8 cellular contexts compared by ENCODE assay signal in the genomic region with DNA sequence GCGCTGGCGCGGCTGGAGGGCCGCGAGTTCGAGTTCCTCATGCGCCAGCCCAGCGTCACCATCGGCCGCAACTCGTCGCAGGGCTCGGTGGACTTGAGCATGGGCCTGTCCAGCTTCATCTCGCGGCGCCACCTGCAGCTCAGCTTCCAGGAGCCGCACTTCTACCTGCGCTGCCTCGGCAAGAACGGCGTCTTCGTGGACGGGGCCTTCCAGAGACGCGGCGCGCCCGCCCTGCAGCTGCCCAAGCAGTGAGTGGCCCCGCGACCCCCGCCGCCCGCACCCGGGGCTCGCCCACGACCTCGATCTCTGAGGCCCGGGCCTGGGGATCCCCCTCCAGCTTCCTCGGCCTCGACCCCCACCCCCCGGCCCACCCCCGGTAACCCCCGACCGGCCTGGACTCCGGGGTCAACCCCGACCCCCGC. TPM values are rescaled to one million over a fixed set of nuclear protein-coding genes. Genes with fewer than 3 reads are reported as not detected.
DNase-seq lines count a peak whose midpoint lies in the region; ATAC-seq, FAIRE-seq and TF ChIP-seq lines count a peak whose summit lies in the region.

No MANE protein-coding gene starts in this region.

- no peak; the same call in 1 of the 2 replicates for TF ChIP-seq POLR2A in H54 (IDR thresholded peaks at IDR 0.05; ENCODE audit: low read depth, low read length)

- H3K9me3 ChIP-seq in Loucy (ENCODE audit: insufficient read depth, low read depth, low read length), result no peaks in the 10 kb centered on the region

- 0 out of 2 replicates have a peak overlapping the region, but pooled peaks have one; percentile 43 for H2AFZ ChIP-seq in Loucy (ENCODE audit: low read length)

- no peaks in the 10 kb centered on the region for H3K27me3 ChIP-seq in Loucy (ENCODE audit: insufficient read depth, low read length, poor library complexity, severe bottlenecking)

- peak; percentile 80 for DNase-seq in GM12865 (ENCODE audit: low read depth)
- DNase-seq in H54 (ENCODE audit: insufficient read length, low spot score), result peak; percentile 49
- DNase-seq in activated CD8-positive, alpha-beta memory T cell treated with anti-CD3 and anti-CD28 coated beads for 24 hours, result peak; percentile 77
- DNase-seq in epithelial cell of proximal tubule (ENCODE audit: low read depth), result no peak
- peak; percentile 47 for DNase-seq in natural killer cell
- no peak for DNase-seq in pons (ENCODE audit: low spot score)

- no peaks in the 10 kb centered on the region for H3K36me3 Mint-ChIP-seq in natural killer cell

- no peaks in the 10 kb centered on the region for H3K27me3 Mint-ChIP-seq in natural killer cell (ENCODE audit: low read depth in 2 of 2)

- H3K4me3 Mint-ChIP-seq in natural killer cell, result peak overlapping the region; percentile 93

- H3K4me1 ChIP-seq in Loucy (ENCODE audit: insufficient read depth, low read length, poor library complexity, severe bottlenecking), result peaks cover 26% of the 10 kb centered on the region
- H3K4me1 ChIP-seq in urinary bladder (ENCODE audit: insufficient read depth), result no peaks in the 10 kb centered on the region

- FAIRE-seq in H54 (lab: Jason Lieb, UNC), result no peak

- H3K9ac ChIP-seq in Loucy (ENCODE audit: low read depth, low read length, poor library complexity, severe bottlenecking), result peak overlapping the region; percentile 96

- ATAC-seq in natural killer cell, result peak; percentile 13 to 40 (median 26)

- H3K27ac ChIP-seq in urinary bladder (ENCODE audit: low read depth), result peak overlapping the region; percentile 93

- peak overlapping the region; percentile 97 for H3K4me3 ChIP-seq in GM12865 (ENCODE audit: low read depth, low read length)
- H3K4me3 ChIP-seq in Loucy (ENCODE audit: low read length, poor library complexity, severe bottlenecking), result peak overlapping the region; percentile 97
- peak overlapping the region; percentile 96 for H3K4me3 ChIP-seq in epithelial cell of proximal tubule (ENCODE audit: low read depth, low read length)
- peak overlapping the region; percentile 91 for H3K4me3 ChIP-seq in urinary bladder (ENCODE audit: low read depth, low read length)

- no peaks in the 10 kb centered on the region for H3K9me3 Mint-ChIP-seq in natural killer cell

- no peaks in the 10 kb centered on the region for H3K36me3 ChIP-seq in Loucy (ENCODE audit: insufficient read depth, low read length)
- H3K36me3 ChIP-seq in urinary bladder (ENCODE audit: insufficient read depth), result no peaks in the 10 kb centered on the region

- peaks cover 53% of the 10 kb centered on the region for H3K79me2 ChIP-seq in Loucy (ENCODE audit: insufficient read depth, low read length)

- peak overlapping the region; percentile 99 for H3K4me2 ChIP-seq in Loucy (ENCODE audit: low read depth, low read length, poor library complexity, severe bottlenecking)

- H3F3A ChIP-seq in Loucy (ENCODE audit: low read depth), result no peaks in the 10 kb centered on the region

- no peaks in the 10 kb centered on the region for H3K9me2 ChIP-seq in Loucy (replicated peaks; ENCODE audit: low read depth, low read length)

- 2% methylated on average over 47 of the region's 47 CpGs for WGBS in urinary bladder

- H3K27ac Mint-ChIP-seq in natural killer cell, result peak overlapping the region; percentile 94 to 96

- intact Hi-C loops in natural killer cell (cut with micrococcal nuclease), result loop anchor here (5.0 kb wide), 1 partner anchor 45 kb away; no protein-coding TSS in a partner anchor

- peaks cover 38% of the 10 kb centered on the region for H4K20me1 ChIP-seq in Loucy (ENCODE audit: insufficient read depth, low read length, poor library complexity, severe bottlenecking)

- peaks cover 34 to 37% of the 10 kb centered on the region in 2 donors for H3K4me1 Mint-ChIP-seq in natural killer cell

- TF ChIP-seq CTCF in GM12865 (IDR thresholded peaks at IDR 0.05; ENCODE audit: insufficient read depth, low read depth, low read length, missing control alignments) (no peak), Loucy (conservative IDR thresholded peaks at IDR 0.05; ENCODE audit: low read length) (no peak), epithelial cell of proximal tubule (conservative IDR thresholded peaks at IDR 0.05; ENCODE audit: low read depth, low read length) (peak; percentile 15), natural killer cell (IDR thresholded peaks at IDR 0.05) (no peak)

RNA-seq across cellular contexts. Expression of a gene that starts 0.5 kb away (rescaled TPM):
- total RNA-seq in epithelial cell of proximal tubule (24.4 and 30.4 TPM in 2 replicates), natural killer cell (10 to 100 TPM; 51.6 to 59.7 (median 55.3) TPM), urinary bladder (22.2 TPM)
- polyA plus RNA-seq in urinary bladder, result 8.1 TPM

Comparison
In these comparisons a context has a peak if more than half of its experiments do, and no peak if none do; other contexts are left out.
1. DNase-seq: peak in GM12865 (single experiment), H54 (single experiment), activated CD8-positive, alpha-beta memory T cell treated with anti-CD3 and anti-CD28 coated beads for 24 hours (single experiment) and natural killer cell (single experiment); none in epithelial cell of proximal tubule (single experiment) and pons (single experiment).
2. Peak in every context shown above with its lines, with median percentiles within 50 percentile points of each other: H3K4me3 ChIP-seq.